Comparison of ENCODE assay signal across 1 cellular context in genomic region chr17:81165246-81166032, GRCh38.
TF ChIP-seq lines count a peak whose summit lies in the region.

Gene PVALEF, plus strand, starts transcription at chr17:81165507. Its CDS starts 15,720 bp downstream, at chr17:81181227.

TF ChIP-seq in HepG2, 621 proteins besides CTCF, POLR2A, EP300 and RAD21 (continued from another document and continues in another):
- peak; percentile 69; the same call in 1 of the 2 replicates for TF ChIP-seq SNAPC4 (CRISPR knock-in tag; IDR thresholded peaks at IDR 0.05)
- TF ChIP-seq STAT6 (CRISPR knock-in tag; IDR thresholded peaks at IDR 0.05; ENCODE audit: borderline replicate concordance), result no peak
- peak; percentile 46; the same call in 1 of the 2 replicates for TF ChIP-seq TOE1 (CRISPR knock-in tag; IDR thresholded peaks at IDR 0.05)
- peak; percentile 99 for TF ChIP-seq ZNF274 (CRISPR knock-in tag; IDR thresholded peaks at IDR 0.05)
- no peak for TF ChIP-seq ZNF292 (CRISPR knock-in tag; IDR thresholded peaks at IDR 0.05; ENCODE audit: borderline replicate concordance, low read depth)
- TF ChIP-seq FOXP4 (CRISPR knock-in tag; IDR thresholded peaks at IDR 0.05), result peak; percentile 24; the same call in 1 of the 2 replicates
- TF ChIP-seq TFDP1 (CRISPR knock-in tag; IDR thresholded peaks at IDR 0.05; ENCODE audit: borderline replicate concordance), result peak; percentile 84; the same call in 1 of the 2 replicates
- no peak for TF ChIP-seq HMG20A (CRISPR knock-in tag; IDR thresholded peaks at IDR 0.05; ENCODE audit: borderline replicate concordance)
- no peak; the same call in 1 of the 2 replicates for TF ChIP-seq ZNF737 (CRISPR knock-in tag; IDR thresholded peaks at IDR 0.05; ENCODE audit: borderline replicate concordance)
- peak; percentile 96 for TF ChIP-seq BRD4 (CRISPR knock-in tag; IDR thresholded peaks at IDR 0.05)
- TF ChIP-seq TIGD3 (CRISPR knock-in tag; IDR thresholded peaks at IDR 0.05; ENCODE audit: borderline replicate concordance), result no peak; the same call in 1 of the 2 replicates
- TF ChIP-seq FOXO1 (CRISPR knock-in tag; IDR thresholded peaks at IDR 0.05), result peak; percentile 60; the same call in 1 of the 2 replicates
- TF ChIP-seq ZNF609 (CRISPR knock-in tag; IDR thresholded peaks at IDR 0.05; ENCODE audit: borderline replicate concordance), result no peak; the same call in 1 of the 2 replicates
- TF ChIP-seq IKZF1 (IDR thresholded peaks at IDR 0.05), result no peak
- TF ChIP-seq HNF1B (CRISPR knock-in tag; IDR thresholded peaks at IDR 0.05), result no peak
- TF ChIP-seq TCF7 (IDR thresholded peaks at IDR 0.05; ENCODE audit: low read depth), result no peak
- no peak for TF ChIP-seq FUBP1 (CRISPR knock-in tag; IDR thresholded peaks at IDR 0.05; ENCODE audit: borderline replicate concordance)
- no peak; the same call in 1 of the 2 replicates for TF ChIP-seq ZSCAN31 (CRISPR knock-in tag; IDR thresholded peaks at IDR 0.05; ENCODE audit: low read depth)
- no peak for TF ChIP-seq SNRNP70 (IDR thresholded peaks at IDR 0.05; ENCODE audit: low read depth, low read length)
- TF ChIP-seq ZNF773 (CRISPR knock-in tag; IDR thresholded peaks at IDR 0.05; ENCODE audit: borderline replicate concordance), result 0 out of 2 replicates have a peak, but pooled peaks have one; percentile 1
- TF ChIP-seq ZFYVE20 (CRISPR knock-in tag; IDR thresholded peaks at IDR 0.05; ENCODE audit: borderline replicate concordance, low read depth), result no peak
- no peak for TF ChIP-seq ZBTB34 (CRISPR knock-in tag; IDR thresholded peaks at IDR 0.05)
- peak; percentile 89 for TF ChIP-seq ZMAT3 (CRISPR knock-in tag; conservative IDR thresholded peaks at IDR 0.05)
- no peak; the same call in 1 of the 2 replicates for TF ChIP-seq ZNF143 (CRISPR knock-in tag; IDR thresholded peaks at IDR 0.05)
- TF ChIP-seq CCAR2 (optimal IDR thresholded peaks at IDR 0.05; ENCODE audit: low read depth, low read length), result no peak
- no peak for TF ChIP-seq RBM22 (optimal IDR thresholded peaks at IDR 0.05; ENCODE audit: low read length)
- 0 out of 2 replicates have a peak, but pooled peaks have one; percentile 47 for TF ChIP-seq ZNF75D (CRISPR knock-in tag; IDR thresholded peaks at IDR 0.05; ENCODE audit: borderline replicate concordance)
- TF ChIP-seq CREM (IDR thresholded peaks at IDR 0.05), result 0 out of 2 replicates have a peak, but pooled peaks have one; percentile 10
- TF ChIP-seq CREM (CRISPR knock-in tag; IDR thresholded peaks at IDR 0.05), result no peak; the same call in 1 of the 2 replicates
- TF ChIP-seq ZNF138 (CRISPR knock-in tag; IDR thresholded peaks at IDR 0.05; ENCODE audit: low read depth), result peak; percentile 4; the same call in 1 of the 2 replicates
- TF ChIP-seq NR1H2 (CRISPR knock-in tag; IDR thresholded peaks at IDR 0.05; ENCODE audit: borderline replicate concordance, low read depth), result peak; percentile 30; the same call in 1 of the 2 replicates
- no peak for TF ChIP-seq ZNF234 (CRISPR knock-in tag; conservative IDR thresholded peaks at IDR 0.05)
- TF ChIP-seq TSC22D2 (CRISPR knock-in tag; IDR thresholded peaks at IDR 0.05; ENCODE audit: borderline replicate concordance), result no peak
- TF ChIP-seq ZNF510 (CRISPR knock-in tag; IDR thresholded peaks at IDR 0.05; ENCODE audit: low read depth), result no peak
